8 cellular contexts compared by ENCODE assay signal in the genomic region with DNA sequence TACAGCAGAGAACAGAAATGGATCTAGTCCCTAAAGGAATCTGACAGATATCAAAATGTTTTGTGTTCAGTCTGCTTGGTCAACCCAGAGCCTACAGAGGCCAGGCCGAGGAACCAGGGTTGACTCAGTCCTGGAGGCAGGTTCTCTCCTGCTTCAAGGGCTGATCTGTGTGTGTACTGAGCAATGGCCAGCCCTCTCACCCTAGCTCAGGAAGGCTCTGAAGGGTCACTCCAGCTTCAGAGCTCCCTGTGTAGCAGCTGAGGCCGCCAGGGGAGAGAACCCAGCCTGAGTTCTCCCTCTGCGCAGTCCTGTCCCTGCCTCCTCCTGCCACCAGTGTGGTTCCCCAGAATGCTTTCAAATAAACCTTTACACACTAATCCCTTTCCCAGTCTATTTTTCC. TPM values are rescaled to one million over a fixed set of nuclear protein-coding genes. Genes with fewer than 3 reads are reported as not detected.
"Had no signal": no experiment of that assay in that cellular context is flagged by ENCODE, and none has a peak within 500 bp of the region (broad histone marks: within the 10 kb centered on the region; RNA-seq: fewer than 3 reads in every experiment).

No MANE protein-coding gene starts in this region.

- H3K27ac ChIP-seq: HL-60 had no signal

- H3K4me3 ChIP-seq: GM23338 had no signal

- H2AFZ ChIP-seq: GM23338 had no signal

- H3K4me1 Mint-ChIP-seq: GM23338 had no signal

- ATAC-seq: GM23338 had no signal

- H3K4me2 ChIP-seq: GM23338 had no signal

- H3K27ac Mint-ChIP-seq: GM23338, H9 had no signal

- H3K4me3 Mint-ChIP-seq: GM23338, H9 had no signal

- DNase-seq: H9, HCEC 1CT, IMR-90, KBM-7 had no signal

RNA-seq across cellular contexts. Expression of gene NEURL3, which starts 41.1 kb away (rescaled TPM):
- total RNA-seq: GM23338, H1, H9, HT1080, IMR-90 had no signal
- polyA plus RNA-seq: H1, IMR-90 had no signal
